ENCODE assay signal across 15 cellular contexts in the genomic region with DNA sequence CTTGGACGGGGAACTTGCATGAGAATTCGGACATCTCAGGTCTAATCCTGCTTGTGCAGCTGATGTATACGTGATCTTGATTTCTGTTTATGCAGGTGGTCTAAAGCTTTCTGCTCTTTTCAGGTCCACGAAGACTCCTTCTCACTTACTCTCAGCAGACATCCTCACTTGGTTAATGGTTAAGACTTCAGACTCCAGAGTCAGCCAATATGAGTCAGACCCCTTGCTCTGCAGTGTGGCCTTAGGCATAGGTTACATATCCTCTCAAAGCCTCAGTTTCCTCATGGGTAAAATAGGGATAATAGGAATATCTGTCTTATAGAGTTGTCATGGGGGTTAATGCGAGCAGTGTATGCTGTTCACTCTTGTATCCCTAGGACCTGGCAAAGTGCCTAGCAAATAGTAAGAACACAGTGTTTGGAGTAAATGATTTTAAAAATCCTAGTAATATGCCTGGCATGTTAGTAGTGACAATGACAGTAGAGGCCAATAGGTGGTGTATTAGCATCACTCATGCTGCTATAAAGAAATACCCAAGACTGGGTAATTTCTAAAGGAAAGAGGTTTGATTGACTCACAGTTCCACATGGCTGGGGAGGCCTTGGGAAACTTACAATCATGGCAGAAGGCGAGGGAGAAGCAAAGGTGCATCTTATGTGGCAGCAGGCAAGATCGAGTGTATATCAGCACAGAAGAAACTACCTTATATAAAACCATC. TPM values are rescaled to one million over a fixed set of nuclear protein-coding genes. Genes with fewer than 3 reads are reported as not detected.
DNase-seq lines count a peak whose midpoint lies in the region; ATAC-seq, FAIRE-seq and TF ChIP-seq lines count a peak whose summit lies in the region.
"Had no signal": no experiment of that assay in that cellular context is flagged by ENCODE, and none has a peak within 500 bp of the region (broad histone marks: within the 10 kb centered on the region; RNA-seq: fewer than 3 reads in every experiment).

No MANE protein-coding gene starts in this region.

- peak overlapping the region in 8 of 10 donors; percentile 2 to 86 (median 40) for H3K27ac Mint-ChIP-seq in naive thymus-derived CD8-positive, alpha-beta T cell

- H3K4me3 Mint-ChIP-seq in naive thymus-derived CD8-positive, alpha-beta T cell: no peak overlapping the region

- no peaks in the 10 kb centered on the region for H3K9me3 ChIP-seq in OCI-LY3 (ENCODE audit: insufficient read depth, low read length)
- H3K9me3 ChIP-seq: gastrocnemius medialis, sigmoid colon had no signal

- no peaks in the 10 kb centered on the region for H3K4me1 ChIP-seq in OCI-LY3 (ENCODE audit: low read length)
- H3K4me1 ChIP-seq: sigmoid colon had no signal

- H4K20me1 ChIP-seq in OCI-LY3 (ENCODE audit: insufficient read depth, low read length): no peaks in the 10 kb centered on the region

- H3K27me3 ChIP-seq in OCI-LY3 (ENCODE audit: low read depth, low read length): no peaks in the 10 kb centered on the region
- H3K27me3 ChIP-seq in bronchial epithelial cell (ENCODE audit: control insufficient read depth, insufficient read depth, low read length): no peaks in the 10 kb centered on the region
- H3K27me3 ChIP-seq: gastrocnemius medialis, sigmoid colon had no signal

- no peak for FAIRE-seq in bronchial epithelial cell (lab: Jason Lieb, UNC)
- FAIRE-seq: A204.1, HTR-8/SVneo had no signal

- no peak overlapping the region for H3K27ac ChIP-seq in OCI-LY3 (ENCODE audit: low read length)
- H3K27ac ChIP-seq: gastrocnemius medialis, sigmoid colon had no signal

- peak; percentile 59 for DNase-seq in NCI-H82 treated with DMSO at 0.1 percent for 48 hours (lab: John Stamatoyannopoulos, UW; ENCODE audit: unreplicated experiment)
- DNase-seq in NCI-H82 (lab: John Stamatoyannopoulos, UW): no peak
- peak; percentile 7 for DNase-seq in bronchial epithelial cell (ENCODE audit: low read depth)
- DNase-seq in naive thymus-derived CD8-positive, alpha-beta T cell: no peak
- DNase-seq in HuH-7 (ENCODE audit: low spot score): no peak
- DNase-seq in activated gamma-delta T cell treated with Interleukin-2 at 50 U/mL for 16 hours: no peak
- DNase-seq in epidermal melanocyte (ENCODE audit: insufficient read length, low spot score): no peak
- DNase-seq: activated CD4-positive, alpha-beta T cell treated with anti-CD3 and anti-CD28 coated beads, Interleukin-2, amount 50 U/mL, for 48 hours; gastrocnemius medialis; mammary epithelial cell; NCI-H1436; sigmoid colon had no signal

- H3K4me3 ChIP-seq in OCI-LY3 (ENCODE audit: low read length): no peak overlapping the region
- no peak overlapping the region for H3K4me3 ChIP-seq in bronchial epithelial cell (ENCODE audit: low read depth, low read length)
- H3K4me3 ChIP-seq: gastrocnemius medialis, sigmoid colon had no signal

- peaks cover 45% of the 10 kb centered on the region for H3K79me2 ChIP-seq in OCI-LY3 (ENCODE audit: low read length)

- H3K9me3 Mint-ChIP-seq in naive thymus-derived CD8-positive, alpha-beta T cell: no peaks in the 10 kb centered on the region

- no peak overlapping the region for H3K4me2 ChIP-seq in OCI-LY3 (ENCODE audit: low read length)

- ATAC-seq in naive thymus-derived CD8-positive, alpha-beta T cell: no peak
- ATAC-seq: gastrocnemius medialis had no signal

- peaks cover 0 to 26% (median 17%) of the 10 kb centered on the region in 3 donors for H3K36me3 Mint-ChIP-seq in naive thymus-derived CD8-positive, alpha-beta T cell

- peaks cover 22 to 48% (median 37%) of the 10 kb centered on the region in 4 donors for H3K4me1 Mint-ChIP-seq in naive thymus-derived CD8-positive, alpha-beta T cell

- no peak overlapping the region for H3K9ac ChIP-seq in OCI-LY3 (ENCODE audit: low read length)

- TF ChIP-seq CTCF in OCI-LY3 (IDR thresholded peaks at IDR 0.05; ENCODE audit: low read depth, low read length) (peak; percentile 12; the same call in 1 of the 2 replicates), bronchial epithelial cell (IDR thresholded peaks at IDR 0.05; ENCODE audit: insufficient read depth, low read length, severe bottlenecking) (no peak)

- H3K36me3 ChIP-seq in OCI-LY3 (replicated peaks; ENCODE audit: low read depth, low read length) (peaks cover 57% of the 10 kb centered on the region), bronchial epithelial cell (ENCODE audit: control insufficient read depth, insufficient read depth, low read length) (peaks cover 12% of the 10 kb centered on the region)

- no peak overlapping the region for H2AFZ ChIP-seq in OCI-LY3 (ENCODE audit: low read depth, low read length)

- POLR2A ChIA-PET in naive thymus-derived CD8-positive, alpha-beta T cell (lab: Charles Lee): no interaction called here

- H3K27me3 Mint-ChIP-seq in naive thymus-derived CD8-positive, alpha-beta T cell: no peaks in the 10 kb centered on the region

RNA-seq across cellular contexts. Expression of gene XRCC5, which starts 42.3 kb away (rescaled TPM):
- 131 and 185 TPM in 2 replicates for total RNA-seq in bronchial epithelial cell
- total RNA-seq in naive thymus-derived CD8-positive, alpha-beta T cell: 100 to 1,000 TPM; 231 to 245 TPM
- polyA plus RNA-seq in naive thymus-derived CD8-positive, alpha-beta T cell: 100 to 1,000 TPM; 311 to 364 (median 348) TPM

Comparison
In these comparisons a context has a peak if more than half of its experiments do, and no peak if none do; other contexts are left out.
1. DNase-seq: peak in NCI-H82 treated with DMSO at 0.1 percent for 48 hours (single experiment) and bronchial epithelial cell (single experiment); none in NCI-H82 (single experiment), naive thymus-derived CD8-positive, alpha-beta T cell (0 of 10), HuH-7 (single experiment), activated gamma-delta T cell treated with Interleukin-2 at 50 U/mL for 16 hours (single experiment) and epidermal melanocyte (single experiment).